ENCODE assay signal across 8 cellular contexts in the genomic region with DNA sequence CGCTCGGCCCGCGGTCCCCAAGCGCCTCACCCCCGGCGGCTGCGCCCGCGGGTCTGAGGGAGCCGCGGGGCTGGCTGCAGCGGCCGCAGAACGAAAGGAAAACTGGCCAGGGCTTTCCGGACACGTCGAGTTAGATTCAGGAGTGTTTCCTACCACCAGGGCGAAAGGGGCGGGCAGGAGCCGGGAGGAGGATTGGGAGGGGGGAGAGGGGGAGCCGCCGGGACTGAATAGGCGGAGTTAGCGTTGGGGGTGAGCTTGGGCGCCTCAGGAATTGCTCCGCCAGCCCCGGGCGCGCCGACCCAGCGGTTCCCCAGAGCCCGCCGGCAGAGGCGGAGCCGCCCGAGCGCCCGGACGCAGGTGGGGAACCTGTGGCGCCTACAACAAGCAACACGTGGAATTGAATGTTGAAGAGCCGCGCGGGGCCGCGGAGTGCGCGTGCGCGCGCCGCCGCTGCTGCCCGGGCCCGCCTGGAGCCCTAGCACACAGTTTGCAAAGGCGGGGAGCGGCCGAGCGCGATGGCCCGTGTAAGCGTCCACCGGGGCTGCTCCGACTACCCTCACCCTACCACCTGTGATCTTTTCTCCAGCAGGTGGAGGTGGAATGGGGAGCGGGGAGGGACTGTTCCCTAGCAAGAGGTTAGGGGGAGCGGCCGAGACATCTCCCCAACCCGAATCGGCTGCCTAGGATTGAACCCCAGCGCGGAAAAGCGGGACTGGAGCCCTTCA. TPM values are rescaled to one million over a fixed set of nuclear protein-coding genes. Genes with fewer than 3 reads are reported as not detected.
DNase-seq lines count a peak whose midpoint lies in the region; ATAC-seq and TF ChIP-seq lines count a peak whose summit lies in the region.

A gene (minus strand): TSS at position 104 of the 725 bp plus-strand sequence. CDS start 123 bp downstream, outside the sequence.

- TF ChIP-seq EP300 in ovary (IDR thresholded peaks at IDR 0.05): no peak

- H3K4me1 Mint-ChIP-seq in CD4-positive, alpha-beta T cell (ENCODE audit: low read depth): peaks cover 5% of the 10 kb centered on the region

- H3K9me3 Mint-ChIP-seq in CD4-positive, alpha-beta T cell: no peaks in the 10 kb centered on the region

- H3K4me3 ChIP-seq in heart right ventricle (peak within 1 kb of the TSS; percentile 57 to 88 (median 80)), ovary (peak within 1 kb of the TSS; percentile 58)

- DNase-seq in CD4-positive, alpha-beta T cell: no peak
- DNase-seq in GM19240 (ENCODE audit: insufficient read length, low spot score): peak; percentile 19
- DNase-seq in NCI-H460 (ENCODE audit: extremely low read depth, low read depth): peak; percentile 91
- DNase-seq in anterior cingulate cortex (lab: John Stamatoyannopoulos, UW): peak in 56 of 58 donors; percentile 14 to 87 (median 68)
- peak; percentile 84 to 90 for DNase-seq in heart right ventricle
- DNase-seq in ovary: peak; percentile 84 to 88 (median 88)
- no peak for DNase-seq in activated effector memory CD4-positive, alpha-beta T cell treated with anti-CD3 and anti-CD28 coated beads, Interleukin-2, amount 50 U/mL, for 16 hours

- POLR2A ChIA-PET in CD4-positive, alpha-beta T cell (lab: Charles Lee): no interaction called here

- no peaks in the 10 kb centered on the region for H3K36me3 Mint-ChIP-seq in CD4-positive, alpha-beta T cell (ENCODE audit: low read depth)

- H3K27ac ChIP-seq in CD4-positive, alpha-beta T cell (ENCODE audit: low read depth, low read length): no peak within 1 kb of the TSS
- H3K27ac ChIP-seq in heart right ventricle: peak within 1 kb of the TSS; percentile 86 to 95 (median 90)
- peak within 1 kb of the TSS; percentile 93 to 96 for H3K27ac ChIP-seq in ovary

- peak within 1 kb of the TSS; percentile 23 for H3K4me3 Mint-ChIP-seq in CD4-positive, alpha-beta T cell

- peak; percentile 70 for TF ChIP-seq POLR2A in ovary (IDR thresholded peaks at IDR 0.05)

- H3K36me3 ChIP-seq in heart right ventricle: no peaks in the 10 kb centered on the region
- no peaks in the 10 kb centered on the region for H3K36me3 ChIP-seq in ovary

- H3K27me3 Mint-ChIP-seq in CD4-positive, alpha-beta T cell: peaks cover 72% of the 10 kb centered on the region

- no peak for TF ChIP-seq CTCF in CD4-positive, alpha-beta T cell (IDR thresholded peaks at IDR 0.05)
- TF ChIP-seq CTCF in heart right ventricle (IDR thresholded peaks at IDR 0.05): peak in 6 of 9 donors; percentile 6 to 40 (median 28)
- peak; percentile 15 to 46 (median 31) for TF ChIP-seq CTCF in ovary (IDR thresholded peaks at IDR 0.05)

- ATAC-seq in CD4-positive, alpha-beta T cell (ENCODE audit: poor library complexity): no peak
- peak; percentile 66 for ATAC-seq in HG03175 (IDR thresholded peaks at IDR 0.05; ENCODE audit: unreplicated experiment)
- peak; percentile 91 to 95 (median 94) for ATAC-seq in heart right ventricle

- WGBS in heart right ventricle, 2 donors: 0 to 1% methylated on average over 73 of the region's 73 CpGs
- 0 to 1% (median 1%) methylated on average over 70 to 73 of the region's 73 CpGs for WGBS in ovary, 3 donors

- intact Hi-C loops in CD4-positive, alpha-beta T cell (cut with DNase I, micrococcal nuclease): no loop called here
- intact Hi-C loops in heart right ventricle (cut with DNase I): loop anchor here in 4 of 10 donors (2.0 to 10.0 kb wide), 6 partner anchors 84 to 648 kb away; a partner anchor contains a TSS
- intact Hi-C loops in ovary (cut with DNase I): no loop called here

- no peak within 1 kb of the TSS for H3K27ac Mint-ChIP-seq in CD4-positive, alpha-beta T cell

- H3K4me1 ChIP-seq in heart right ventricle: peaks cover 0 to 38% (median 5%) of the 10 kb centered on the region in 9 donors
- H3K4me1 ChIP-seq in ovary (ENCODE audit: insufficient read depth): peaks cover 1% of the 10 kb centered on the region

- CTCF ChIA-PET in CD4-positive, alpha-beta T cell (lab: Charles Lee): no interaction called here

- H3K27me3 ChIP-seq in CD4-positive, alpha-beta T cell (ENCODE audit: control insufficient read depth, insufficient read depth, low read length): peaks cover 51% of the 10 kb centered on the region
- H3K27me3 ChIP-seq in heart right ventricle: peaks cover 0 to 44% (median 0%) of the 10 kb centered on the region in 7 donors
- H3K27me3 ChIP-seq in ovary: no peaks in the 10 kb centered on the region

- H3K9me3 ChIP-seq in CD4-positive, alpha-beta T cell (ENCODE audit: control insufficient read depth, low read length): no peaks in the 10 kb centered on the region
- no peaks in the 10 kb centered on the region for H3K9me3 ChIP-seq in heart right ventricle
- H3K9me3 ChIP-seq in ovary: no peaks in the 10 kb centered on the region

RNA-seq across cellular contexts. Expression of the gene that starts here (rescaled TPM):
- not detected for total RNA-seq in CD4-positive, alpha-beta T cell
- total RNA-seq in NCI-H460 (2014; rRNA removed; shearing (Covaris generic)): 17.2 and 18.0 TPM in 2 replicates
- polyA plus RNA-seq in NCI-H460 (2014; cell fraction: nucleus; rRNA removed): 13.8 and 14.3 TPM in 2 replicates
- 10 to 100 TPM in 3 of 10 donors, 1 to 10 TPM in 7; 3.6 to 25.7 (median 6.1) TPM for total RNA-seq in heart right ventricle
- 1 to 10 TPM; 6.7 to 7.2 TPM for polyA plus RNA-seq in heart right ventricle
- 10 to 100 TPM; 11.3 to 26.3 (median 16.6) TPM for total RNA-seq in ovary
- 10 to 100 TPM; 10.1 to 26.7 TPM for polyA plus RNA-seq in ovary

Comparison
In these comparisons a context has a peak if more than half of its experiments do, and no peak if none do; other contexts are left out.
1. RNA of the gene that starts here (total RNA-seq): 17.2 to 18.0 TPM in NCI-H460, 11.3 to 26.3 TPM in ovary and 3.6 to 25.7 TPM in heart right ventricle; not detected in CD4-positive, alpha-beta T cell; every median in the first group is over 4 times any median in the second.
2. DNase-seq: peak in GM19240 (single experiment), NCI-H460 (single experiment), anterior cingulate cortex (56 of 58), heart right ventricle (2 of 2) and ovary (5 of 5); none in CD4-positive, alpha-beta T cell (0 of 10) and activated effector memory CD4-positive, alpha-beta T cell treated with anti-CD3 and anti-CD28 coated beads, Interleukin-2, amount 50 U/mL, for 16 hours (single experiment).